Comparison of ENCODE assay signal across 16 cellular contexts in genomic region chr2:234745347-234745746, GRCh38.
DNase-seq lines count a peak whose midpoint lies in the region; TF ChIP-seq lines count a peak whose summit lies in the region.
"Had no signal": no experiment of that assay in that cellular context is flagged by ENCODE, and none has a peak within 500 bp of the region (broad histone marks: within the 10 kb centered on the region; RNA-seq: fewer than 3 reads in every experiment).

No MANE protein-coding gene starts in this region.

- H3K27ac Mint-ChIP-seq in neural progenitor cell: no peak overlapping the region
- H3K27ac Mint-ChIP-seq: activated T-cell treated with anti-CD3 and anti-CD28 coated beads, Interleukin-2, amount 50 U/mL, for 72 hours; CD4-positive, alpha-beta T cell; stimulated activated naive CD8-positive, alpha-beta T cell treated with anti-CD3 and anti-CD28 coated beads, Interleukin-15, amount 100 ng/mL, for 72 hours; T-helper 2 cell treated with Interferon-gamma antibody and Interleukin-4, amounts not matched to agents 5 μg/mL and 100 μg/mL, for 36 hours had no signal

- H3K4me1 Mint-ChIP-seq in neural progenitor cell: no peaks in the 10 kb centered on the region
- H3K4me1 Mint-ChIP-seq: stimulated activated naive CD8-positive, alpha-beta T cell treated with anti-CD3 and anti-CD28 coated beads, Interleukin-15, amount 100 ng/mL, for 72 hours had no signal

- H3K27ac ChIP-seq in neural progenitor cell (no peak overlapping the region), coronary artery (no peak overlapping the region)

- H2AFZ ChIP-seq in neural progenitor cell (replicated peaks): no peak overlapping the region

- H3K36me3 Mint-ChIP-seq in neural progenitor cell: peaks cover 1% of the 10 kb centered on the region

- TF ChIP-seq CTCF in GM12872 (IDR thresholded peaks at IDR 0.05; ENCODE audit: insufficient read depth, low read depth, low read length): peak; percentile 28; the same call in 2 of the 3 replicates
- peak; percentile 7 for TF ChIP-seq CTCF in NB4 (IDR thresholded peaks at IDR 0.05; ENCODE audit: low read depth, low read length)
- TF ChIP-seq CTCF in epithelial cell of esophagus (IDR thresholded peaks at IDR 0.05; ENCODE audit: insufficient read depth, low read depth, low read length, missing control alignments): peak; percentile 11
- peak; percentile 39 for TF ChIP-seq CTCF in neural progenitor cell (IDR thresholded peaks at IDR 0.05)
- TF ChIP-seq CTCF in coronary artery (IDR thresholded peaks at IDR 0.05): no peak

- H3K36me3 ChIP-seq in neural progenitor cell: no peaks in the 10 kb centered on the region

- H3K79me2 ChIP-seq in neural progenitor cell (ENCODE audit: low read depth): no peaks in the 10 kb centered on the region

- no peaks in the 10 kb centered on the region for H3K9me3 ChIP-seq in neural progenitor cell (ENCODE audit: low read depth)

- DNase-seq in NB4 (ENCODE audit: low read depth) (no peak), epithelial cell of esophagus (ENCODE audit: low read depth) (no peak), neural progenitor cell (ENCODE audit: low spot score) (no peak), coronary artery (ENCODE audit: low spot score) (no peak), NCI-H524 (lab: John Stamatoyannopoulos, UW) (no peak)
- no peak for DNase-seq in activated CD4-positive, CD25-positive, alpha-beta regulatory T cell (lab: John Stamatoyannopoulos, UW)
- DNase-seq: activated CD4-positive, alpha-beta T cell treated with anti-CD3 and anti-CD28 coated beads, Interleukin-2, amount 50 U/mL, for 1 hour; activated T-cell treated with anti-CD3 and anti-CD28 coated beads, Interleukin-2, amount 50 U/mL, for 72 hours; CD4-positive, alpha-beta T cell; cerebellar nuclear complex; GF-D8; MV-4-11; stimulated activated CD4-positive, alpha-beta T cell treated with anti-CD3 and anti-CD28 coated beads, Interleukin-12 subunit alpha, Interleukin-12 subunit beta, amount 100 ng/mL, for 4 hours; stimulated activated naive CD8-positive, alpha-beta T cell treated with anti-CD3 and anti-CD28 coated beads, Interleukin-15, amount 100 ng/mL, for 72 hours had no signal

- TF ChIP-seq POLR2A in NB4 (IDR thresholded peaks at IDR 0.05; ENCODE audit: extremely low read depth, insufficient read length): no peak

- H3K27me3 ChIP-seq in neural progenitor cell: no peaks in the 10 kb centered on the region

- H3K4me1 ChIP-seq in neural progenitor cell: no peaks in the 10 kb centered on the region

- H3K27me3 Mint-ChIP-seq in neural progenitor cell (ENCODE audit: insufficient read depth, low read depth): no peaks in the 10 kb centered on the region
- H3K27me3 Mint-ChIP-seq: stimulated activated naive CD8-positive, alpha-beta T cell treated with anti-CD3 and anti-CD28 coated beads, Interleukin-15, amount 100 ng/mL, for 72 hours had no signal

- H3K9me3 Mint-ChIP-seq in neural progenitor cell: peaks cover 32% of the 10 kb centered on the region
- H3K9me3 Mint-ChIP-seq: stimulated activated naive CD8-positive, alpha-beta T cell treated with anti-CD3 and anti-CD28 coated beads, Interleukin-15, amount 100 ng/mL, for 72 hours; T-helper 2 cell treated with Interferon-gamma antibody and Interleukin-4, amounts not matched to agents 5 μg/mL and 100 μg/mL, for 36 hours had no signal

- no peak overlapping the region for H3K4me2 ChIP-seq in neural progenitor cell

- no peaks in the 10 kb centered on the region for H3F3A ChIP-seq in neural progenitor cell (ENCODE audit: low read depth)

- H4K20me1 ChIP-seq in neural progenitor cell (ENCODE audit: low read depth): no peaks in the 10 kb centered on the region

- H3K4me3 ChIP-seq in NB4 (ENCODE audit: low read depth, low read length) (no peak overlapping the region), epithelial cell of esophagus (ENCODE audit: low read length) (no peak overlapping the region), neural progenitor cell (no peak overlapping the region), coronary artery (no peak overlapping the region)

- H3K4me3 Mint-ChIP-seq in neural progenitor cell: peak overlapping the region; percentile 54
- H3K4me3 Mint-ChIP-seq: activated T-cell treated with anti-CD3 and anti-CD28 coated beads, Interleukin-2, amount 50 U/mL, for 72 hours; CD4-positive, alpha-beta T cell; stimulated activated naive CD8-positive, alpha-beta T cell treated with anti-CD3 and anti-CD28 coated beads, Interleukin-15, amount 100 ng/mL, for 72 hours; T-helper 2 cell treated with Interferon-gamma antibody and Interleukin-4, amounts not matched to agents 5 μg/mL and 100 μg/mL, for 36 hours had no signal

- no peak overlapping the region for H3K9ac ChIP-seq in neural progenitor cell
